ENCODE assay signal across 10 cellular contexts in the genomic region with DNA sequence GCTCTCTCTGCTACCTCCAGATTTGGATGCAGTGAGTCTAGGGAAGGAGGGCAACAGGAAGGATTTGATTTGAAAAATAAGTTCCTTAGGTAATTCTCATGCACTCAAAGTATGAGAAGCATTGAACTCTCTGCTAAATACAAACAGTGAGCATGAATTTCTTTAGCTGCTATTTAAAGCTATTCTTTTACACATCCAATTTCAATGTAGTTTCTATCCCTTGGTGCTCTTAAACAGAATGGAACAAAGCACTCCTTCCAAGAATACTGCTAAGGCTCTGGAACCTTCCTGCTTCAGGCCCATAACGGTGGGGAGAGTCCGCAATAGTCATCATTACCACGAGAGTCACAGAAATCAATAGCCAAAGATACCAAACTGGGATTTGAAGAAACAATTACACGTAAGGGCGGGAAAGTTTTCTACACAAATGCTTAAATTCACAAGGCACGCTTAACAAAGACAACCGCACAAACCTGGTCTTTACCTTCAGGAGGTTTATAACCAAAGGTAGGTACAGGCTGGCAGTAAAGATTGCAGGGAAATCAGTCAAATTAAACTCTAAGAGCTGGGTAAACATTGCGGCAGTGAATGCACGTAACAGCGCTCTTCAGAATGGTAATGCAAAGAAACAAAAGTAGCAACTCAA.
DNase-seq lines count a peak whose midpoint lies in the region; ATAC-seq and TF ChIP-seq lines count a peak whose summit lies in the region.
"Had no signal": no experiment of that assay in that cellular context is flagged by ENCODE, and none has a peak within 500 bp of the region (broad histone marks: within the 10 kb centered on the region; RNA-seq: fewer than 3 reads in every experiment).

No MANE protein-coding gene starts in this region.

- H3K36me3 ChIP-seq in esophagus squamous epithelium: no peaks in the 10 kb centered on the region

- ATAC-seq in HG02798 (IDR thresholded peaks at IDR 0.05; ENCODE audit: poor library complexity, unreplicated experiment): no peak
- no peak for ATAC-seq in GM19351 (IDR thresholded peaks at IDR 0.05; ENCODE audit: unreplicated experiment)

- H3K4me3 ChIP-seq in esophagus squamous epithelium: peak overlapping the region in 3 of 4 donors; percentile 3 to 70 (median 48)

- WGBS in esophagus squamous epithelium, 2 donors: 71 to 77% methylated on average over 10 of the region's 10 CpGs

- DNase-seq in DMS53 (lab: John Stamatoyannopoulos, UW) (peak; percentile 57), DMS53 treated with DMSO at 0.1 percent for 48 hours (lab: John Stamatoyannopoulos, UW; ENCODE audit: unreplicated experiment) (no peak), NCI-H526 treated with DMSO at 0.1 percent for 48 hours (lab: John Stamatoyannopoulos, UW) (peak; percentile 56), esophagus squamous epithelium (lab: John Stamatoyannopoulos, UW) (no peak), retina (peak; percentile 26), HUDEP-2 (lab: John Stamatoyannopoulos, UW; ENCODE audit: unreplicated experiment in 76 of 76) (no peak)
- DNase-seq: activated CD4-positive, alpha-beta T cell treated with anti-CD3 and anti-CD28 coated beads for 1 hour; NCI-H2081 treated with DMSO at 0.1 percent for 48 hours had no signal

- H3K27ac ChIP-seq in esophagus squamous epithelium: peak overlapping the region in 3 of 4 donors; percentile 14 to 88 (median 43)

- H3K27me3 ChIP-seq in esophagus squamous epithelium: no peaks in the 10 kb centered on the region

- H3K9me3 ChIP-seq in esophagus squamous epithelium: no peaks in the 10 kb centered on the region

- peaks cover 0 to 60% (median 10%) of the 10 kb centered on the region in 3 donors for H3K4me1 ChIP-seq in esophagus squamous epithelium

- no peak for TF ChIP-seq POLR2A in esophagus squamous epithelium (IDR thresholded peaks at IDR 0.05)

- intact Hi-C loops in esophagus squamous epithelium (cut with DNase I): loop anchor here (5.0 kb wide), 2 partner anchors 201 to 291 kb away; a partner anchor contains a TSS

- no peak for TF ChIP-seq CTCF in esophagus squamous epithelium (IDR thresholded peaks at IDR 0.05)

Comparison
In these comparisons a context has a peak if more than half of its experiments do, and no peak if none do; other contexts are left out.
1. DNase-seq: peak in DMS53 (single experiment), NCI-H526 treated with DMSO at 0.1 percent for 48 hours (single experiment) and retina (single experiment); none in DMS53 treated with DMSO at 0.1 percent for 48 hours (single experiment), esophagus squamous epithelium (single experiment) and HUDEP-2 (0 of 76).